19 cellular contexts compared by ENCODE assay signal in the genomic region with DNA sequence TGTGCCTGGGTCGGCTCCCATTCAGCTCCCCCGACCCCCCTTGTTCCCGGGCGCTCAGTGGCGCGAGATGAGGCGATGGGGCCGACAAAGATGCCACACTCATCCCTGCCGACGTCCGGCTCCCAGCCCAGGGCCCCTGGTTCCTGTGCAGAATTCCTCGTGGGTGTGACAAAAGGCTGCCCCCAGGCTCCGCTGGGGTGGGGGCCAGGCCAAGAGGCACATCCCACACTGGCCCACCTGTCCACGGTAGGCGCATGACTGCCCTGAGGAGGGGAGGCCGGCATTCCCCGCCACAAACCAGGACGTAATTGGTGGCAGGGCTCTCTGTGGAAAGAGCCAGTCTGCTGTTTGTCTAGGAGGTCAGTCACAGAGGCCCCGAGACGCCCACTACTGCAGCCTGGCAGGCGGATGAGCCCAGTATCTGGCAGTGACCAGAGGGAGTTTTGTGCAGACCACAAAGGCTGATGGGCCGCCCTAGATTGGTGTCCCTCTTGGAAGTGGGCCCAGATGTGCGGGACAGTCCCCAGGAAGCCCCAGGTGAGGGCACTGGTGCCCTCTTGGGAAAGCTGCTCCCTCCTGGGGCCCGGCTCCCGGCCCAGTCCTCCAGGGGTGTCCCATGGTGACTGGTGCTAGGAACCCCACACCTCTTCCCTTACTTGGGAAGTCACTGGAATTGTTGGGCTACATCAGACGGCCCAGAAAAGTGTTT. TPM values are rescaled to one million over a fixed set of nuclear protein-coding genes. Genes with fewer than 3 reads are reported as not detected.
DNase-seq lines count a peak whose midpoint lies in the region; ATAC-seq and TF ChIP-seq lines count a peak whose summit lies in the region.
"Had no signal": no experiment of that assay in that cellular context is flagged by ENCODE, and none has a peak within 500 bp of the region (broad histone marks: within the 10 kb centered on the region; RNA-seq: fewer than 3 reads in every experiment).

No MANE protein-coding gene starts in this region.

- H3K36me3 ChIP-seq in PC-9 (ENCODE audit: low read depth) (peaks cover 72% of the 10 kb centered on the region), endodermal cell (ENCODE audit: control insufficient read depth, insufficient read depth, low read length) (no peaks in the 10 kb centered on the region)

- no peak overlapping the region for H2AFZ ChIP-seq in PC-9
- H2AFZ ChIP-seq: parathyroid adenoma had no signal

- H3K9ac ChIP-seq in endodermal cell (ENCODE audit: extremely low read depth, low read length, poor library complexity, severe bottlenecking) = no peak overlapping the region
- H3K9ac ChIP-seq: parathyroid adenoma had no signal

- H3K4me1 Mint-ChIP-seq in Calu3 (ENCODE audit: low read depth, unreplicated experiment) (peaks cover 8% of the 10 kb centered on the region), endodermal cell (no peaks in the 10 kb centered on the region), progenitor cell of endocrine pancreas (ENCODE audit: low read depth) (peaks cover 9% of the 10 kb centered on the region)
- H3K4me1 Mint-ChIP-seq: activated naive CD8-positive, alpha-beta T cell treated with anti-CD3 and anti-CD28 coated beads for 36 hours; CD4-positive, alpha-beta memory T cell had no signal

- H3K9me3 Mint-ChIP-seq in Calu3 (ENCODE audit: low read depth, unreplicated experiment) (no peaks in the 10 kb centered on the region), endodermal cell (no peaks in the 10 kb centered on the region), progenitor cell of endocrine pancreas (ENCODE audit: low read depth) (no peaks in the 10 kb centered on the region)
- H3K9me3 Mint-ChIP-seq: activated naive CD8-positive, alpha-beta T cell treated with anti-CD3 and anti-CD28 coated beads for 36 hours; activated T-cell treated with anti-CD3 and anti-CD28 coated beads, Interleukin-2, amount 50 U/mL, for 4 hours; CD4-positive, alpha-beta memory T cell; type B pancreatic cell had no signal

- H3K36me3 Mint-ChIP-seq in Calu3 (ENCODE audit: insufficient read depth, unreplicated experiment) = peaks cover 98% of the 10 kb centered on the region
- peaks cover 44% of the 10 kb centered on the region for H3K36me3 Mint-ChIP-seq in endodermal cell (ENCODE audit: low read depth)
- H3K36me3 Mint-ChIP-seq in progenitor cell of endocrine pancreas (ENCODE audit: insufficient read depth) = peaks cover 13% of the 10 kb centered on the region
- H3K36me3 Mint-ChIP-seq: activated naive CD8-positive, alpha-beta T cell treated with anti-CD3 and anti-CD28 coated beads for 36 hours; CD4-positive, alpha-beta memory T cell had no signal

- peaks cover 81% of the 10 kb centered on the region for H4K20me1 ChIP-seq in PC-9 (ENCODE audit: insufficient read depth)

- BruUV-seq in Calu3 (replicated peaks; lab: Mats Ljungman, UMichigan) (no TSS peak), PC-9 (replicated peaks; lab: Mats Ljungman, UMichigan) (no TSS peak)

- TF ChIP-seq CTCF in Calu3 (IDR thresholded peaks at IDR 0.05; ENCODE audit: unreplicated experiment) (no peak), PC-9 (conservative IDR thresholded peaks at IDR 0.05) (no peak), endodermal cell (conservative IDR thresholded peaks at IDR 0.05) (no peak), progenitor cell of endocrine pancreas (IDR thresholded peaks at IDR 0.05; ENCODE audit: unreplicated experiment) (no peak)

- POLR2A ChIA-PET in PC-9 (lab: Charles Lee; ENCODE audit: unreplicated experiment) = no interaction called here

- H3K9me2 ChIP-seq in PC-9 (ENCODE audit: insufficient read depth) = no peaks in the 10 kb centered on the region

- H3K4me2 ChIP-seq in PC-9 = no peak overlapping the region

- H3K27me3 ChIP-seq in PC-9 (ENCODE audit: insufficient read depth, low read depth) = no peaks in the 10 kb centered on the region
- peaks cover 10% of the 10 kb centered on the region for H3K27me3 ChIP-seq in endodermal cell (ENCODE audit: control insufficient read depth, insufficient read depth, low read length, poor library complexity, severe bottlenecking)

- peak overlapping the region; percentile 11; the same call in 1 of the 2 replicates for H3K27ac ChIP-seq in PC-9
- H3K27ac ChIP-seq in endodermal cell (ENCODE audit: low read depth, low read length) = peak overlapping the region; percentile 57
- H3K27ac ChIP-seq: parathyroid adenoma had no signal

- H3F3A ChIP-seq in PC-9 (ENCODE audit: insufficient read depth, low read depth) = peaks cover 86% of the 10 kb centered on the region

- CTCF ChIA-PET in Calu3 (lab: Charles Lee) = no interaction called here
- CTCF ChIA-PET in PC-9 (lab: Charles Lee) = no interaction called here

- H3K79me2 ChIP-seq in PC-9 (ENCODE audit: low read depth) = peaks cover 88% of the 10 kb centered on the region
- H3K79me2 ChIP-seq: parathyroid adenoma had no signal

- H3K9me3 ChIP-seq in PC-9 (ENCODE audit: insufficient read depth, low read depth) = no peaks in the 10 kb centered on the region
- no peaks in the 10 kb centered on the region for H3K9me3 ChIP-seq in endodermal cell (ENCODE audit: control insufficient read depth, low read length)

- DNase-seq in Calu3 = no peak
- no peak for DNase-seq in PC-9
- DNase-seq in endodermal cell = peak; percentile 57
- DNase-seq in progenitor cell of endocrine pancreas (ENCODE audit: low spot score, unreplicated experiment) = no peak
- no peak for DNase-seq in D341Med (ENCODE audit: low spot score)
- no peak for DNase-seq in SIG-M5 treated with dmso at 0.1 percent for 504 hours (lab: John Stamatoyannopoulos, UW; ENCODE audit: unreplicated experiment)
- DNase-seq in activated CD8-positive, alpha-beta memory T cell treated with anti-CD3 and anti-CD28 coated beads, Interleukin-2, amount 50 U/mL, for 4 hours = no peak
- DNase-seq: activated CD4-positive, alpha-beta T cell treated with anti-CD3 and anti-CD28 coated beads, Interleukin-2, amount 50 U/mL, for 48 hours; activated naive CD8-positive, alpha-beta T cell treated with anti-CD3 and anti-CD28 coated beads for 36 hours; activated T-cell treated with anti-CD3 and anti-CD28 coated beads, Interleukin-2, amount 50 U/mL, for 4 hours; hippocampal formation; NCI-H187; NCI-H446 treated with DMSO at 0.1 percent for 48 hours; stimulated activated naive CD4-positive, alpha-beta T cell treated with Interleukin-2 at 50 U/mL for 16 hours had no signal

- ATAC-seq in HG03520 (IDR thresholded peaks at IDR 0.05; ENCODE audit: unreplicated experiment) = no peak
- ATAC-seq: activated T-cell treated with anti-CD3 and anti-CD28 coated beads, Interleukin-2, amount 50 U/mL, for 4 hours had no signal

- H3K4me3 Mint-ChIP-seq in Calu3 (ENCODE audit: low read depth, unreplicated experiment) = no peak overlapping the region
- H3K4me3 Mint-ChIP-seq in endodermal cell = no peak overlapping the region
- no peak overlapping the region for H3K4me3 Mint-ChIP-seq in progenitor cell of endocrine pancreas (ENCODE audit: low read depth)
- H3K4me3 Mint-ChIP-seq: activated naive CD8-positive, alpha-beta T cell treated with anti-CD3 and anti-CD28 coated beads for 36 hours; activated T-cell treated with anti-CD3 and anti-CD28 coated beads, Interleukin-2, amount 50 U/mL, for 4 hours; CD4-positive, alpha-beta memory T cell; type B pancreatic cell had no signal

- H3K27ac Mint-ChIP-seq in Calu3 (ENCODE audit: unreplicated experiment) = peak overlapping the region; percentile 63
- peak overlapping the region; percentile 17 for H3K27ac Mint-ChIP-seq in endodermal cell
- peak overlapping the region; percentile 64 for H3K27ac Mint-ChIP-seq in progenitor cell of endocrine pancreas
- H3K27ac Mint-ChIP-seq: activated naive CD8-positive, alpha-beta T cell treated with anti-CD3 and anti-CD28 coated beads for 36 hours; CD4-positive, alpha-beta memory T cell; type B pancreatic cell had no signal

- no peaks in the 10 kb centered on the region for H3K27me3 Mint-ChIP-seq in Calu3 (ENCODE audit: unreplicated experiment)
- no peaks in the 10 kb centered on the region for H3K27me3 Mint-ChIP-seq in endodermal cell (ENCODE audit: insufficient read depth)
- no peaks in the 10 kb centered on the region for H3K27me3 Mint-ChIP-seq in progenitor cell of endocrine pancreas
- H3K27me3 Mint-ChIP-seq: activated naive CD8-positive, alpha-beta T cell treated with anti-CD3 and anti-CD28 coated beads for 36 hours; type B pancreatic cell had no signal

- H3K4me3 ChIP-seq in PC-9 (no peak overlapping the region), endodermal cell (ENCODE audit: low read length) (no peak overlapping the region)

- 89 to 93% methylated on average over 21 to 26 of the region's 26 CpGs for WGBS in endodermal cell (ENCODE audit: insufficient coverage in 1 of 2, insufficient read length in 1 of 2), 2 experiments

- H3K4me1 ChIP-seq in PC-9 (replicated peaks; ENCODE audit: insufficient read depth) (peaks cover 22% of the 10 kb centered on the region), endodermal cell (ENCODE audit: control insufficient read depth, insufficient read depth, low read length) (no peaks in the 10 kb centered on the region)
- H3K4me1 ChIP-seq: parathyroid adenoma had no signal

- intact Hi-C loops in Calu3 (cut with micrococcal nuclease; ENCODE audit: unreplicated experiment) (no loop called here), PC-9 (cut with micrococcal nuclease; ENCODE audit: unreplicated experiment) (no loop called here)

RNA-seq across cellular contexts. Expression of a gene that starts 5.7 kb away (rescaled TPM):
- total RNA-seq in Calu3 (2022) (392 and 433 TPM in 2 replicates), PC-9 (2021) (346 and 586 TPM in 2 replicates), endodermal cell (100 to 1,000 TPM in 1 of 2 donors, 10 to 100 TPM in 1; 65.7 to 214 TPM), progenitor cell of endocrine pancreas (409 and 437 TPM in 2 replicates)
- 203 TPM for polyA plus RNA-seq in endodermal cell (2013, experiment 1 of 2)
- 171 TPM for polyA plus RNA-seq in endodermal cell (2013, experiment 2 of 2)

RNA-seq across cellular contexts. Expression of a gene that starts 28.5 kb away (rescaled TPM):
- total RNA-seq in Calu3 (2022) (34.1 and 36.7 TPM in 2 replicates), PC-9 (2021) (41.1 and 50.3 TPM in 2 replicates), endodermal cell (10 to 100 TPM; 23.2 to 32.2 TPM), progenitor cell of endocrine pancreas (28.5 and 33.4 TPM in 2 replicates)
- polyA plus RNA-seq in endodermal cell (2013, experiment 1 of 2) = 20.9 TPM
- polyA plus RNA-seq in endodermal cell (2013, experiment 2 of 2) = 17.8 TPM

RNA-seq across cellular contexts. Expression of a gene that starts 57.2 kb away (rescaled TPM):
- total RNA-seq in Calu3 (2022) (0.73 and 1.4 TPM in 2 replicates), PC-9 (2021) (2.0 and 3.4 TPM in 2 replicates), endodermal cell (under 1 TPM; 0.37 to 0.40 TPM), progenitor cell of endocrine pancreas (not detected in 2 replicates)
- 4.0 TPM for polyA plus RNA-seq in endodermal cell (2013, experiment 1 of 2)
- 1.9 TPM for polyA plus RNA-seq in endodermal cell (2013, experiment 2 of 2)
- total RNA-seq: activated naive CD8-positive, alpha-beta T cell treated with anti-CD3 and anti-CD28 coated beads for 36 hours; activated T-cell treated with anti-CD3 and anti-CD28 coated beads, Interleukin-2, amount 50 U/mL, for 4 hours; CD4-positive, alpha-beta memory T cell; M059J had no signal
- polyA plus RNA-seq: CD4-positive, alpha-beta memory T cell had no signal
